1 cellular context compared by ENCODE assay signal in genomic region chr14:103709814-103710213, GRCh38.
TF ChIP-seq lines count a peak whose summit lies in the region.

No MANE protein-coding gene starts in this region.

TF ChIP-seq in HCT116, 20 proteins besides CTCF, POLR2A, EP300 and RAD21:
- TF ChIP-seq POLR2AphosphoS5 (IDR thresholded peaks at IDR 0.05; ENCODE audit: low read depth, low read length), result 0 out of 2 replicates have a peak, but pooled peaks have one; percentile 11
- TF ChIP-seq ELF1 (IDR thresholded peaks at IDR 0.05; ENCODE audit: borderline replicate concordance, low read depth), result no peak
